ENCODE assay signal across 25 cellular contexts in the genomic region with DNA sequence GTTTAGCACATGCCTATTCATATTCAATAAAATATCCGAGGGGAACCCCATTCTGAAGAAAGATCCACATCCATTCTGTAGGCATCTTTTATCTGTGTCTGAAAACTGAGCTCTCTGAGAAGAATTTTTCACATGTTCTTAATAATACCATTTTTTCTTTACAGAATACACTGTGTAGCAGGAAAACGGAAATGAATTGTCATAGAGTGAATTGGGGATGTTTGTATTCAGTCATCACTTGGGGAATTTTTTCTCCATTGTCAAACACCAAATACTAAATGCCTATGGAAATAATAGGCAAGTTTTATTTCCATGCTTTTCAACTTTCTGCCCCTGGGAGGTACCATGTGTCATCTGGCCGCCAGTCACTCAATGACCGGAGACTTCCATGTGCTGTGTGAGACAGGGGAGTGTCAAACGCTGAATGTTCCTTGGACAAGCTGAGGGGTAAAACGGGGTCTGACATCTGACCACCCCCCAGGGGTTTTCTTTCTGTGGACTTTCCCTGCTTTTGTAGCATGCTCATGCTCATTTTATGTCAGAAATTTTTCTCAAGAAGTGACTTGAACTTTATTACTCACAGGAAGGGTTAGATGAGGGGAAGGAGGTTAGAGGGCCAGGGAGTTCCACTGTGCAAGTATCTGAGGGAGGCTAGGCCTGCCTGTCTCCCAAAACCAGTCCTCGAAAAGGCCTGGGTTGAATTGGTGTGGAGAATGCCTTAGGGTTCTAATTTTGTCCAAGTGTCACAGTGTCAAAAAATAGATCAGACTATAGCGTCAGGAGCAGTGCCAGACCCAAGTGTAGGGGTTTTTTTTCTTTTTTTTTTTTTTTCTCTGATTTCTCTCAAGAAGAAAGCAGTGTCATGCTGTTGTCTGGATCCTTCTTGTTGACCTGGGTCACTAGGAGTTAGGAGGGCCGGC.
"Had no signal": no experiment of that assay in that cellular context is flagged by ENCODE, and none has a peak within 500 bp of the region (broad histone marks: within the 10 kb centered on the region; RNA-seq: fewer than 3 reads in every experiment).

No MANE protein-coding gene starts in this region.

- H3K9me3 ChIP-seq: neutrophil, ovary, prostate gland had no signal

- H3K4me1 Mint-ChIP-seq: activated B cell treated with CpG ODN at 0.5 μM for 24 hours; activated CD4-positive, alpha-beta T cell treated with anti-CD3 and anti-CD28 coated beads for 36 hours; naive thymus-derived CD4-positive, alpha-beta T cell; stimulated activated naive CD8-positive, alpha-beta T cell treated with anti-CD3 and anti-CD28 coated beads, Interleukin-15, amount 100 ng/mL, for 72 hours had no signal

- H3K4me3 Mint-ChIP-seq: activated B cell treated with CpG ODN at 0.5 μM for 24 hours; activated CD4-positive, alpha-beta T cell treated with anti-CD3 and anti-CD28 coated beads for 36 hours; activated naive CD4-positive, alpha-beta T cell treated with anti-CD3 and anti-CD28 coated beads for 36 hours; activated T-cell treated with anti-CD3 and anti-CD28 coated beads, Interleukin-2, amount 50 U/mL, for 4 hours; naive thymus-derived CD4-positive, alpha-beta T cell; stimulated activated naive CD8-positive, alpha-beta T cell treated with anti-CD3 and anti-CD28 coated beads, Interleukin-15, amount 100 ng/mL, for 72 hours; T-helper 1 cell treated with Interleukin-12 subunit alpha and Interleukin-12 subunit beta and Interleukin-4 antibody, amounts not matched to agents 30 μg/mL and 1 μg/mL, for 36 hours had no signal

- H3K4me1 ChIP-seq: left lung, prostate gland, tibial nerve had no signal

- H3K4me3 ChIP-seq: cardiac muscle cell, hepatocyte, left lung, ovary, prostate gland, tibial nerve had no signal

- H3K27ac ChIP-seq: cardiac muscle cell, hepatocyte, left lung, neutrophil, ovary, prostate gland, tibial nerve had no signal

- FAIRE-seq: urothelium cell line had no signal

- H3K27ac Mint-ChIP-seq: activated B cell treated with CpG ODN at 0.5 μM for 24 hours; activated CD4-positive, alpha-beta T cell treated with anti-CD3 and anti-CD28 coated beads for 36 hours; activated naive CD4-positive, alpha-beta T cell treated with anti-CD3 and anti-CD28 coated beads for 36 hours; naive thymus-derived CD4-positive, alpha-beta T cell; stimulated activated naive CD8-positive, alpha-beta T cell treated with anti-CD3 and anti-CD28 coated beads, Interleukin-15, amount 100 ng/mL, for 72 hours; T-helper 1 cell treated with Interleukin-12 subunit alpha and Interleukin-12 subunit beta and Interleukin-4 antibody, amounts not matched to agents 30 μg/mL and 1 μg/mL, for 36 hours had no signal

- H3K27me3 Mint-ChIP-seq: activated B cell treated with CpG ODN at 0.5 μM for 24 hours had no signal

- H3K4me2 ChIP-seq: hepatocyte had no signal

- H3K36me3 ChIP-seq: cardiac muscle cell, left lung, neutrophil, ovary, prostate gland, tibial nerve had no signal

- H3K79me2 ChIP-seq: hepatocyte had no signal

- H3K9me3 Mint-ChIP-seq: activated B cell treated with CpG ODN at 0.5 μM for 24 hours; activated naive CD4-positive, alpha-beta T cell treated with anti-CD3 and anti-CD28 coated beads for 36 hours; activated T-cell treated with anti-CD3 and anti-CD28 coated beads, Interleukin-2, amount 50 U/mL, for 4 hours; T-helper 1 cell treated with Interleukin-12 subunit alpha and Interleukin-12 subunit beta and Interleukin-4 antibody, amounts not matched to agents 30 μg/mL and 1 μg/mL, for 36 hours had no signal

- H2AFZ ChIP-seq: hepatocyte had no signal

- H3K27me3 ChIP-seq: cardiac muscle cell, hepatocyte, left lung, neutrophil, ovary, tibial nerve had no signal

- DNase-seq: activated B cell treated with CpG ODN at 0.5 μM for 24 hours; activated CD4-positive, alpha-beta T cell treated with anti-CD3 and anti-CD28 coated beads for 36 hours; activated CD4-positive, alpha-beta T cell treated with anti-CD3 and anti-CD28 coated beads, Interleukin-2, amount 50 U/mL, for 4 hours; activated CD8-positive, alpha-beta memory T cell treated with anti-CD3 and anti-CD28 coated beads for 24 hours; activated CD8-positive, alpha-beta memory T cell treated with anti-CD3 and anti-CD28 coated beads, Interleukin-2, amount 50 U/mL, for 4 hours; activated naive CD4-positive, alpha-beta T cell treated with anti-CD3 and anti-CD28 coated beads for 36 hours; activated T-cell treated with anti-CD3 and anti-CD28 coated beads, Interleukin-2, amount 50 U/mL, for 4 hours; amygdala; cortex of kidney; effector CD8-positive, alpha-beta T cell; foreskin melanocyte; kidney glomerular epithelial cell; left lung; naive thymus-derived CD4-positive, alpha-beta T cell; ovary; right cardiac atrium; stimulated activated CD4-positive, alpha-beta T cell treated with anti-CD3 and anti-CD28 coated beads, Interleukin-12 subunit alpha, Interleukin-12 subunit beta, amount 100 ng/mL, for 4 hours; stimulated activated naive CD8-positive, alpha-beta T cell treated with anti-CD3 and anti-CD28 coated beads, Interleukin-15, amount 100 ng/mL, for 72 hours had no signal

- ATAC-seq: activated CD4-positive, alpha-beta T cell treated with anti-CD3 and anti-CD28 coated beads for 36 hours; activated T-cell treated with anti-CD3 and anti-CD28 coated beads, Interleukin-2, amount 50 U/mL, for 4 hours; left lung; naive thymus-derived CD4-positive, alpha-beta T cell; stimulated activated naive CD8-positive, alpha-beta T cell treated with anti-CD3 and anti-CD28 coated beads, Interleukin-15, amount 100 ng/mL, for 72 hours had no signal
